ENCODE assay signal across 27 cellular contexts in the genomic region with DNA sequence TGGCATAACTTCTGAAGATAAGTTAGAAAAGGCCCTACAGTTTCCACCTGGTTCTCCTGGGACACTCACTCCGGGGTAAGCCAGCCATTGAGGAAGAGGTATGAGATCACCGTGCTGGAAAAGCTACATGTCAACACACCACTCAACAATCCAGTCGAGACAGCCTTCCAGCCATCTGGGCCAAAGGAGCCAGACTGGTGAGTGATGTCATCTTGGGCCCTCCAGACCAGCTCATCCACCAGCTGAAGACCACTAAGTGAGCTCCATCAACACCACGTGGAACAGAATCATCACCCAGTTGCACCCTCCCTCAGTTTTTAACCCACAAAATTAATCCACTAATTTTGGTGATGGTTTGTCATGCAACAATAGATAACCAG. TPM values are rescaled to one million over a fixed set of nuclear protein-coding genes. Genes with fewer than 3 reads are reported as not detected.
DNase-seq lines count a peak whose midpoint lies in the region; ATAC-seq and TF ChIP-seq lines count a peak whose summit lies in the region.
"Had no signal": no experiment of that assay in that cellular context is flagged by ENCODE, and none has a peak within 500 bp of the region (broad histone marks: within the 10 kb centered on the region; RNA-seq: fewer than 3 reads in every experiment).

No MANE protein-coding gene starts in this region.

- H3K27me3 ChIP-seq in heart left ventricle (peaks cover 0 to 16% (median 0%) of the 10 kb centered on the region in 9 donors), GM23338 (ENCODE audit: insufficient read depth) (no peaks in the 10 kb centered on the region)
- H3K27me3 ChIP-seq: body of pancreas, dorsolateral prefrontal cortex, hepatocyte, pancreas, uterus had no signal

- intact Hi-C loops in heart left ventricle (cut with DNase I): no loop called here

- peaks cover 0 to 6% (median 0%) of the 10 kb centered on the region in 12 donors for H3K4me1 ChIP-seq in heart left ventricle
- no peaks in the 10 kb centered on the region for H3K4me1 ChIP-seq in GM23338 (ENCODE audit: insufficient read depth)
- H3K4me1 ChIP-seq: body of pancreas, gastroesophageal sphincter, pancreas, uterus had no signal

- H4K20me1 ChIP-seq in GM23338 (replicated peaks; ENCODE audit: insufficient read depth): no peaks in the 10 kb centered on the region

- no peak overlapping the region for H3K4me3 Mint-ChIP-seq in stimulated activated naive CD8-positive, alpha-beta T cell treated with anti-CD3 and anti-CD28 coated beads, Interleukin-15, Interleukin-2, amounts not matched to agents 100 ng/mL and 50 ng/mL, for 24 hours
- H3K4me3 Mint-ChIP-seq in stimulated activated naive CD8-positive, alpha-beta T cell treated with anti-CD3 and anti-CD28 coated beads, Interleukin-15, amount 100 ng/mL, for 72 hours: no peak overlapping the region
- no peak overlapping the region for H3K4me3 Mint-ChIP-seq in GM23338
- H3K4me3 Mint-ChIP-seq: activated CD8-positive, alpha-beta T cell treated with anti-CD3 and anti-CD28 coated beads for 36 hours; activated naive CD4-positive, alpha-beta T cell treated with anti-CD3 and anti-CD28 coated beads for 36 hours; H9 had no signal

- H3K27ac ChIP-seq in heart left ventricle (no peak overlapping the region), GM23338 (ENCODE audit: low read depth) (no peak overlapping the region)
- H3K27ac ChIP-seq: body of pancreas, dorsolateral prefrontal cortex, gastroesophageal sphincter, hepatocyte, pancreas, thoracic aorta, uterus had no signal

- TF ChIP-seq POLR2A in heart left ventricle (IDR thresholded peaks at IDR 0.05): no peak

- no peaks in the 10 kb centered on the region for H3K36me3 Mint-ChIP-seq in stimulated activated naive CD8-positive, alpha-beta T cell treated with anti-CD3 and anti-CD28 coated beads, Interleukin-15, Interleukin-2, amounts not matched to agents 100 ng/mL and 50 ng/mL, for 24 hours (ENCODE audit: low read depth)
- no peaks in the 10 kb centered on the region for H3K36me3 Mint-ChIP-seq in GM23338 (ENCODE audit: low read depth)

- 0 out of 2 replicates have a peak, but pooled peaks cover 12% of the 10 kb centered on the region for H3K9me2 ChIP-seq in GM23338 (ENCODE audit: insufficient read depth)

- H3K27ac Mint-ChIP-seq in stimulated activated naive CD8-positive, alpha-beta T cell treated with anti-CD3 and anti-CD28 coated beads, Interleukin-15, Interleukin-2, amounts not matched to agents 100 ng/mL and 50 ng/mL, for 24 hours: peak overlapping the region; percentile 55
- H3K27ac Mint-ChIP-seq in stimulated activated naive CD8-positive, alpha-beta T cell treated with anti-CD3 and anti-CD28 coated beads, Interleukin-15, amount 100 ng/mL, for 72 hours: no peak overlapping the region
- no peak overlapping the region for H3K27ac Mint-ChIP-seq in GM23338
- H3K27ac Mint-ChIP-seq: activated CD8-positive, alpha-beta T cell treated with anti-CD3 and anti-CD28 coated beads for 36 hours; activated naive CD4-positive, alpha-beta T cell treated with anti-CD3 and anti-CD28 coated beads for 36 hours; H9 had no signal

- ATAC-seq in stimulated activated naive CD8-positive, alpha-beta T cell treated with anti-CD3 and anti-CD28 coated beads, Interleukin-15, amount 100 ng/mL, for 72 hours: no peak
- ATAC-seq in heart left ventricle: no peak
- no peak for ATAC-seq in GM18511 (IDR thresholded peaks at IDR 0.05; ENCODE audit: unreplicated experiment)
- ATAC-seq in GM23338: no peak
- ATAC-seq: body of pancreas, gastroesophageal sphincter, left colon had no signal

- H3K9me3 Mint-ChIP-seq in stimulated activated naive CD8-positive, alpha-beta T cell treated with anti-CD3 and anti-CD28 coated beads, Interleukin-15, Interleukin-2, amounts not matched to agents 100 ng/mL and 50 ng/mL, for 24 hours: no peaks in the 10 kb centered on the region
- H3K9me3 Mint-ChIP-seq in stimulated activated naive CD8-positive, alpha-beta T cell treated with anti-CD3 and anti-CD28 coated beads, Interleukin-15, amount 100 ng/mL, for 72 hours: no peaks in the 10 kb centered on the region
- no peaks in the 10 kb centered on the region for H3K9me3 Mint-ChIP-seq in GM23338
- H3K9me3 Mint-ChIP-seq: activated CD8-positive, alpha-beta T cell treated with anti-CD3 and anti-CD28 coated beads for 36 hours; activated naive CD4-positive, alpha-beta T cell treated with anti-CD3 and anti-CD28 coated beads for 36 hours had no signal

- no peaks in the 10 kb centered on the region for H3K79me2 ChIP-seq in GM23338 (replicated peaks; ENCODE audit: insufficient read depth)
- H3K79me2 ChIP-seq: hepatocyte had no signal

- H3F3A ChIP-seq in GM23338 (replicated peaks; ENCODE audit: low read depth): no peaks in the 10 kb centered on the region

- TF ChIP-seq CTCF in fibroblast of mammary gland (conservative IDR thresholded peaks at IDR 0.05; ENCODE audit: control insufficient read depth, insufficient read depth, low read depth, low read length) (no peak), heart left ventricle (IDR thresholded peaks at IDR 0.05) (no peak), GM23338 (conservative IDR thresholded peaks at IDR 0.05; ENCODE audit: low read depth in 2 of 2) (no peak)

- H3K4me3 ChIP-seq in fibroblast of mammary gland (ENCODE audit: control insufficient read depth, low read depth, low read length) (no peak overlapping the region), heart left ventricle (no peak overlapping the region), GM23338 (no peak overlapping the region)
- H3K4me3 ChIP-seq: body of pancreas, dorsolateral prefrontal cortex, gastroesophageal sphincter, hepatocyte, pancreas, thoracic aorta, uterus had no signal

- no peaks in the 10 kb centered on the region for H3K36me3 ChIP-seq in heart left ventricle
- H3K36me3 ChIP-seq in GM23338 (ENCODE audit: insufficient read depth): no peaks in the 10 kb centered on the region
- H3K36me3 ChIP-seq: gastroesophageal sphincter, pancreas, thoracic aorta, uterus had no signal

- WGBS in heart left ventricle, 4 donors: 23 to 44% (median 30%) methylated on average over 4 of the region's 4 CpGs

- H3K9me3 ChIP-seq in heart left ventricle: no peaks in the 10 kb centered on the region
- H3K9me3 ChIP-seq: body of pancreas, gastroesophageal sphincter, pancreas, thoracic aorta, uterus had no signal

- no peak overlapping the region for H3K4me2 ChIP-seq in GM23338
- H3K4me2 ChIP-seq: hepatocyte had no signal

- peaks cover 12% of the 10 kb centered on the region for H3K4me1 Mint-ChIP-seq in stimulated activated naive CD8-positive, alpha-beta T cell treated with anti-CD3 and anti-CD28 coated beads, Interleukin-15, Interleukin-2, amounts not matched to agents 100 ng/mL and 50 ng/mL, for 24 hours (ENCODE audit: low read depth)
- H3K4me1 Mint-ChIP-seq in stimulated activated naive CD8-positive, alpha-beta T cell treated with anti-CD3 and anti-CD28 coated beads, Interleukin-15, amount 100 ng/mL, for 72 hours: no peaks in the 10 kb centered on the region
- no peaks in the 10 kb centered on the region; the same call in 2 of the 3 replicates for H3K4me1 Mint-ChIP-seq in GM23338

- H3K27me3 Mint-ChIP-seq in stimulated activated naive CD8-positive, alpha-beta T cell treated with anti-CD3 and anti-CD28 coated beads, Interleukin-15, Interleukin-2, amounts not matched to agents 100 ng/mL and 50 ng/mL, for 24 hours: no peaks in the 10 kb centered on the region
- peaks cover 36% of the 10 kb centered on the region for H3K27me3 Mint-ChIP-seq in stimulated activated naive CD8-positive, alpha-beta T cell treated with anti-CD3 and anti-CD28 coated beads, Interleukin-15, amount 100 ng/mL, for 72 hours
- H3K27me3 Mint-ChIP-seq in GM23338 (ENCODE audit: insufficient read depth, low read depth, poor library complexity): no peaks in the 10 kb centered on the region

- no peak for DNase-seq in stimulated activated naive CD8-positive, alpha-beta T cell treated with anti-CD3 and anti-CD28 coated beads, Interleukin-15, amount 100 ng/mL, for 72 hours
- DNase-seq in MV-4-11 (lab: John Stamatoyannopoulos, UW) (peak; percentile 84), fibroblast of mammary gland (ENCODE audit: low read depth) (peak; percentile 15), heart left ventricle (no peak), cerebellum (ENCODE audit: low spot score) (no peak), GM23338 (ENCODE audit: low spot score) (no peak)
- DNase-seq: activated CD4-positive, alpha-beta T cell treated with anti-CD3 and anti-CD28 coated beads for 1 hour; cerebellar nuclear complex; DMS153; dorsolateral prefrontal cortex; H9; NCI-H1417; NCI-H2081 treated with DMSO at 0.1 percent for 48 hours; pancreas; small intestine; stimulated activated naive CD4-positive, alpha-beta T cell treated with Interleukin-2 at 50 U/mL for 16 hours; uterus had no signal

- H2AFZ ChIP-seq in GM23338: no peak overlapping the region
- H2AFZ ChIP-seq: hepatocyte had no signal

RNA-seq across cellular contexts. Expression of a gene that starts 32.3 kb away (rescaled TPM):
- under 1 TPM in 2 of 9 donors, not detected in 7; 0.25 to 0.27 TPM for total RNA-seq in heart left ventricle
- under 1 TPM in 1 of 2 donors, not detected in 1; 0.04 TPM for polyA plus RNA-seq in heart left ventricle
- total RNA-seq in cerebellum: 0.27 TPM
- 0.74 and 2.8 TPM in 2 replicates for total RNA-seq in GM23338 (2014; rRNA removed; shearing (Covaris generic))
- polyA plus RNA-seq in GM23338 (2016; fragmentation: Nextera tagmentation; extraction: Ambion mirVana): 3.6 and 4.5 TPM in 2 replicates
- total RNA-seq: A673; activated CD8-positive, alpha-beta T cell treated with anti-CD3 and anti-CD28 coated beads for 36 hours; activated naive CD4-positive, alpha-beta T cell treated with anti-CD3 and anti-CD28 coated beads for 36 hours; body of pancreas; thoracic aorta had no signal

Comparison
In these comparisons a context has a peak if more than half of its experiments do, and no peak if none do; other contexts are left out.
1. DNase-seq: peak in MV-4-11 (single experiment) and fibroblast of mammary gland (single experiment); none in stimulated activated naive CD8-positive, alpha-beta T cell treated with anti-CD3 and anti-CD28 coated beads, Interleukin-15, amount 100 ng/mL, for 72 hours (0 of 2), heart left ventricle (0 of 5), cerebellum (single experiment) and GM23338 (single experiment).